In genomic region chr17:44655983-44656700, GRCh38 we compare ENCODE assay signal across 1 cellular context.
TF ChIP-seq lines count a peak whose summit lies in the region.

Gene MEIOC, plus strand, starts transcription at chr17:44656468. Its CDS starts 146 bp downstream, at chr17:44656614.

TF ChIP-seq in WTC11, 78 proteins besides CTCF, POLR2A, EP300 and RAD21 (continued from another document and continues in another):
- TF ChIP-seq CDX4 (CRISPR knock-in tag; IDR thresholded peaks at IDR 0.05; ENCODE audit: borderline replicate concordance) (no peak), ARID4B (CRISPR knock-in tag; IDR thresholded peaks at IDR 0.05; ENCODE audit: borderline replicate concordance) (peak; percentile 52; the same call in 1 of the 2 replicates), MLX (CRISPR knock-in tag; IDR thresholded peaks at IDR 0.05) (0 out of 2 replicates have a peak, but pooled peaks have one; percentile 43), USF1 (CRISPR knock-in tag; IDR thresholded peaks at IDR 0.05) (peak; percentile 72), PRRX2 (CRISPR knock-in tag; IDR thresholded peaks at IDR 0.05) (no peak), ZSCAN18 (CRISPR knock-in tag; IDR thresholded peaks at IDR 0.05) (no peak), ATF2 (CRISPR knock-in tag; IDR thresholded peaks at IDR 0.05; ENCODE audit: borderline replicate concordance, low read depth) (peak; percentile 78; the same call in 1 of the 2 replicates), ZNF671 (CRISPR knock-in tag; IDR thresholded peaks at IDR 0.05) (no peak), GTF2I (CRISPR knock-in tag; conservative IDR thresholded peaks at IDR 0.05) (no peak), GRHL2 (CRISPR knock-in tag; IDR thresholded peaks at IDR 0.05; ENCODE audit: insufficient replicate concordance, severe bottlenecking) (no peak), E2F5 (CRISPR knock-in tag; IDR thresholded peaks at IDR 0.05) (peak; percentile 99), PREB (CRISPR knock-in tag; IDR thresholded peaks at IDR 0.05; ENCODE audit: borderline replicate concordance) (no peak; the same call in 1 of the 2 replicates), IRF2 (CRISPR knock-in tag; IDR thresholded peaks at IDR 0.05; ENCODE audit: borderline replicate concordance, low read depth) (no peak), CREB1 (CRISPR knock-in tag; IDR thresholded peaks at IDR 0.05) (peak; percentile 91), MYBL2 (CRISPR knock-in tag; IDR thresholded peaks at IDR 0.05) (peak; percentile 99), ERG (CRISPR knock-in tag; IDR thresholded peaks at IDR 0.05) (no peak), ZNF317 (CRISPR knock-in tag; IDR thresholded peaks at IDR 0.05; ENCODE audit: borderline replicate concordance, low read depth) (peak; percentile 77), JUN (CRISPR knock-in tag; IDR thresholded peaks at IDR 0.05) (no peak), ATF6 (CRISPR knock-in tag; IDR thresholded peaks at IDR 0.05) (no peak), SMAD4 (CRISPR knock-in tag; IDR thresholded peaks at IDR 0.05) (peak; percentile 65), OVOL2 (CRISPR knock-in tag; IDR thresholded peaks at IDR 0.05; ENCODE audit: borderline replicate concordance) (no peak), FOXJ3 (CRISPR knock-in tag; IDR thresholded peaks at IDR 0.05; ENCODE audit: borderline replicate concordance) (no peak), FOXK1 (CRISPR knock-in tag; IDR thresholded peaks at IDR 0.05) (peak; percentile 86), RELA (CRISPR knock-in tag; IDR thresholded peaks at IDR 0.05; ENCODE audit: borderline replicate concordance) (peak; percentile 95), SMAD3 (CRISPR knock-in tag; IDR thresholded peaks at IDR 0.05; ENCODE audit: borderline replicate concordance) (peak; percentile 97), ZNF416 (CRISPR knock-in tag; IDR thresholded peaks at IDR 0.05) (no peak), NR1H2 (CRISPR knock-in tag; IDR thresholded peaks at IDR 0.05) (no peak), MAX (CRISPR knock-in tag; IDR thresholded peaks at IDR 0.05) (peak; percentile 100), SOX15 (CRISPR knock-in tag; IDR thresholded peaks at IDR 0.05) (no peak), E2F1 (CRISPR knock-in tag; IDR thresholded peaks at IDR 0.05) (peak; percentile 97), FOXP1 (CRISPR knock-in tag; IDR thresholded peaks at IDR 0.05; ENCODE audit: borderline replicate concordance) (peak; percentile 98), NFE2L1 (CRISPR knock-in tag; IDR thresholded peaks at IDR 0.05) (peak; percentile 97), FOXP4 (CRISPR knock-in tag; IDR thresholded peaks at IDR 0.05) (peak; percentile 90), NR3C1 (CRISPR knock-in tag; conservative IDR thresholded peaks at IDR 0.05; ENCODE audit: low read depth) (peak; percentile 96; the same call in 1 of the 2 replicates)
